Comparison of ENCODE assay signal across 8 cellular contexts in the genomic region with DNA sequence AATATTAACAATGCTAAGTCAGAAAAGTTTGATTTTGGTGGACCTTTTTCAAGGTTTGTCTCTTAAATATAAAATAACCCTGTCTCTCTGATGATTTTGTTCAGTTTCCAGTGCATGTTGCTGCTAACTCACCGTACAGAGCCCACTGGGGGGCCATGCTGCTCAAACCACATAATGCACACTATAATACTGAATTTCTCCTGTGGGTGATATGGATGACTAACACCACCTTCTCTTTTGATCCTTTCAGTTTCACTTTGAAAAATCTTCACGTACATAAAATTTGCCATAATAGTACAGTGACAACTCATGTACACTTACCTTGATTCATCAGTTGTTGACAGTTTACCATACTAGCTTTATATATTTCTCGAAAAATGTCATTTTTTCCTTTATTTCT.
DNase-seq lines count a peak whose midpoint lies in the region; ATAC-seq and TF ChIP-seq lines count a peak whose summit lies in the region.

No MANE protein-coding gene starts in this region.

- peaks cover 10% of the 10 kb centered on the region for H3K4me1 Mint-ChIP-seq in activated T-cell treated with anti-CD3 and anti-CD28 coated beads, Interleukin-2, amount 50 U/mL, for 4 hours (ENCODE audit: low read depth)
- H3K4me1 Mint-ChIP-seq in chondrocyte (ENCODE audit: low read depth) = peaks cover 3% of the 10 kb centered on the region

- no peak overlapping the region for H3K27ac Mint-ChIP-seq in chondrocyte (ENCODE audit: unreplicated experiment)

- no peaks in the 10 kb centered on the region for H3K27me3 ChIP-seq in SK-N-SH (ENCODE audit: insufficient read depth)
- H3K27me3 ChIP-seq in uterus = no peaks in the 10 kb centered on the region
- no peaks in the 10 kb centered on the region for H3K27me3 ChIP-seq in colonic mucosa

- POLR2A ChIA-PET in SK-N-SH (lab: Yijun Ruan, JAX) = no interaction called here

- no peak for TF ChIP-seq RAD21 in SK-N-SH (IDR thresholded peaks at IDR 0.05; ENCODE audit: low read length)

- H3K9me2 ChIP-seq in SK-N-SH = no peaks in the 10 kb centered on the region

- H3K9ac ChIP-seq in SK-N-SH (no peak overlapping the region), colonic mucosa (ENCODE audit: low read depth in 2 of 2, low read length in 2 of 2) (no peak overlapping the region)

- intact Hi-C loops in uterus (cut with DNase I; ENCODE audit: low total_unique reads) (no loop called here), colonic mucosa (cut with DNase I) (no loop called here)

- no peaks in the 10 kb centered on the region for H3K9me3 Mint-ChIP-seq in activated T-cell treated with anti-CD3 and anti-CD28 coated beads, Interleukin-2, amount 50 U/mL, for 4 hours
- no peaks in the 10 kb centered on the region for H3K9me3 Mint-ChIP-seq in chondrocyte (ENCODE audit: low read depth)

- 57% methylated on average over 3 of the region's 3 CpGs for WGBS in SK-N-SH (ENCODE audit: low lambda C conversion rate)

- H3K4me1 ChIP-seq in SK-N-SH (ENCODE audit: control insufficient read depth in 1 of 2, insufficient read depth in 2 of 2, low read depth in 1 of 2, low read length in 1 of 2) = no peaks in the 10 kb centered on the region
- no peaks in the 10 kb centered on the region for H3K4me1 ChIP-seq in uterus
- no peaks in the 10 kb centered on the region for H3K4me1 ChIP-seq in colonic mucosa

- peak overlapping the region; percentile 20 for H3K4me3 Mint-ChIP-seq in activated T-cell treated with anti-CD3 and anti-CD28 coated beads, Interleukin-2, amount 50 U/mL, for 4 hours
- no peak overlapping the region for H3K4me3 Mint-ChIP-seq in chondrocyte (ENCODE audit: unreplicated experiment)

- no peak for TF ChIP-seq POLR2A in uterus (IDR thresholded peaks at IDR 0.05)

- CTCF ChIA-PET in SK-N-SH (lab: Yijun Ruan, JAX) = no interaction called here

- H3K4me3 ChIP-seq in SK-N-SH (ENCODE audit: low read depth in 2 of 2, low read length in 1 of 2) (no peak overlapping the region), uterus (no peak overlapping the region), colonic mucosa (no peak overlapping the region)

- H3K36me3 Mint-ChIP-seq in activated T-cell treated with anti-CD3 and anti-CD28 coated beads, Interleukin-2, amount 50 U/mL, for 4 hours (ENCODE audit: insufficient read depth) = no peaks in the 10 kb centered on the region
- H3K36me3 Mint-ChIP-seq in chondrocyte (ENCODE audit: low read depth) = no peaks in the 10 kb centered on the region

- H3K27me3 Mint-ChIP-seq in activated T-cell treated with anti-CD3 and anti-CD28 coated beads, Interleukin-2, amount 50 U/mL, for 4 hours (ENCODE audit: low read depth) = no peaks in the 10 kb centered on the region
- H3K27me3 Mint-ChIP-seq in chondrocyte (ENCODE audit: low read depth) = peaks cover 4% of the 10 kb centered on the region

- ATAC-seq in SK-N-SH treated with all-trans-retinoic acid at 6 μM for 48 hours (no peak), HG03175 (IDR thresholded peaks at IDR 0.05; ENCODE audit: unreplicated experiment) (peak; percentile 75)
- peak; percentile 97 to 99 for ATAC-seq in activated T-cell treated with anti-CD3 and anti-CD28 coated beads, Interleukin-2, amount 50 U/mL, for 4 hours

- TF ChIP-seq CTCF in SK-N-SH (IDR thresholded peaks at IDR 0.05) (no peak), chondrocyte (IDR thresholded peaks at IDR 0.05) (no peak), uterus (IDR thresholded peaks at IDR 0.05) (no peak), colonic mucosa (IDR thresholded peaks at IDR 0.05) (no peak)

- peak overlapping the region; percentile 33; the same call in 1 of the 2 replicates for H2AFZ ChIP-seq in SK-N-SH (ENCODE audit: low read depth)

- H3K4me2 ChIP-seq in SK-N-SH = 0 out of 2 replicates have a peak overlapping the region, but pooled peaks have one; percentile 23

- no peaks in the 10 kb centered on the region for H4K20me1 ChIP-seq in SK-N-SH (ENCODE audit: insufficient read depth)

- H3K36me3 ChIP-seq in SK-N-SH (replicated peaks in 1 of 2; ENCODE audit: control insufficient read depth in 1 of 2, insufficient read depth in 2 of 2, low read length in 1 of 2) (no peaks in the 10 kb centered on the region), uterus (no peaks in the 10 kb centered on the region), colonic mucosa (no peaks in the 10 kb centered on the region)

- TF ChIP-seq EP300 in SK-N-SH (IDR thresholded peaks at IDR 0.05; ENCODE audit: borderline replicate concordance in 1 of 2, low read depth in 1 of 2, low read length in 1 of 2) = no peak

- H3K9me3 ChIP-seq in SK-N-SH = no peaks in the 10 kb centered on the region
- H3K9me3 ChIP-seq in uterus = no peaks in the 10 kb centered on the region
- H3K9me3 ChIP-seq in colonic mucosa = no peaks in the 10 kb centered on the region

- no peak for DNase-seq in SK-N-SH
- DNase-seq in activated T-cell treated with anti-CD3 and anti-CD28 coated beads, Interleukin-2, amount 50 U/mL, for 4 hours = no peak
- peak in 2 of 3 donors; percentile 3 to 6 for DNase-seq in stimulated activated CD4-positive, alpha-beta T cell treated with anti-CD3 and anti-CD28 coated beads, TNF-alpha, amount 100 ng/mL, for 48 hours (ENCODE audit: low read depth in 3 of 3)
- DNase-seq in chondrocyte (ENCODE audit: low spot score) = no peak
- DNase-seq in uterus = no peak
- DNase-seq in colonic mucosa = no peak

- no peaks in the 10 kb centered on the region for H3F3A ChIP-seq in SK-N-SH (replicated peaks; ENCODE audit: insufficient read depth)

- no peak overlapping the region for H3K27ac ChIP-seq in SK-N-SH (ENCODE audit: low read depth in 2 of 2, low read length in 1 of 2)
- no peak overlapping the region for H3K27ac ChIP-seq in uterus
- H3K27ac ChIP-seq in colonic mucosa = no peak overlapping the region

- H3K79me2 ChIP-seq in SK-N-SH (ENCODE audit: insufficient read depth) = no peaks in the 10 kb centered on the region

TF ChIP-seq in SK-N-SH, 30 proteins besides CTCF, POLR2A, EP300 and RAD21 (continues in another document):
- TF ChIP-seq NRF1 (IDR thresholded peaks at IDR 0.05; ENCODE audit: low read depth, low read length) = no peak
- TF ChIP-seq YY1 (IDR thresholded peaks at IDR 0.05; ENCODE audit: low read depth) = no peak
- TF ChIP-seq, protein P1, sequence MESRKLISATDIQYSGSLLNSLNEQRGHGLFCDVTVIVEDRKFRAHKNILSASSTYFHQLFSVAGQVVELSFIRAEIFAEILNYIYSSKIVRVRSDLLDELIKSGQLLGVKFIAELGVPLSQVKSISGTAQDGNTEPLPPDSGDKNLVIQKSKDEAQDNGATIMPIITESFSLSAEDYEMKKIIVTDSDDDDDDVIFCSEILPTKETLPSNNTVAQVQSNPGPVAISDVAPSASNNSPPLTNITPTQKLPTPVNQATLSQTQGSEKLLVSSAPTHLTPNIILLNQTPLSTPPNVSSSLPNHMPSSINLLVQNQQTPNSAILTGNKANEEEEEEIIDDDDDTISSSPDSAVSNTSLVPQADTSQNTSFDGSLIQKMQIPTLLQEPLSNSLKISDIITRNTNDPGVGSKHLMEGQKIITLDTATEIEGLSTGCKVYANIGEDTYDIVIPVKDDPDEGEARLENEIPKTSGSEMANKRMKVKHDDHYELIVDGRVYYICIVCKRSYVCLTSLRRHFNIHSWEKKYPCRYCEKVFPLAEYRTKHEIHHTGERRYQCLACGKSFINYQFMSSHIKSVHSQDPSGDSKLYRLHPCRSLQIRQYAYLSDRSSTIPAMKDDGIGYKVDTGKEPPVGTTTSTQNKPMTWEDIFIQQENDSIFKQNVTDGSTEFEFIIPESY (IDR thresholded peaks at IDR 0.05; ENCODE audit: borderline replicate concordance, low read depth) = no peak
- TF ChIP-seq GATA2 (CRISPR knock-in tag; IDR thresholded peaks at IDR 0.05) = no peak
- TF ChIP-seq, protein P2, sequence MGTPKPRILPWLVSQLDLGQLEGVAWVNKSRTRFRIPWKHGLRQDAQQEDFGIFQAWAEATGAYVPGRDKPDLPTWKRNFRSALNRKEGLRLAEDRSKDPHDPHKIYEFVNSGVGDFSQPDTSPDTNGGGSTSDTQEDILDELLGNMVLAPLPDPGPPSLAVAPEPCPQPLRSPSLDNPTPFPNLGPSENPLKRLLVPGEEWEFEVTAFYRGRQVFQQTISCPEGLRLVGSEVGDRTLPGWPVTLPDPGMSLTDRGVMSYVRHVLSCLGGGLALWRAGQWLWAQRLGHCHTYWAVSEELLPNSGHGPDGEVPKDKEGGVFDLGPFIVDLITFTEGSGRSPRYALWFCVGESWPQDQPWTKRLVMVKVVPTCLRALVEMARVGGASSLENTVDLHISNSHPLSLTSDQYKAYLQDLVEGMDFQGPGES (IDR thresholded peaks at IDR 0.05; ENCODE audit: low read depth, low read length) = no peak

TF ChIP-seq in SK-N-SH treated with all-trans-retinoic acid at 6 μM for 48 hours, 23 proteins besides CTCF, POLR2A, EP300 and RAD21 (continues in another document):
- TF ChIP-seq TCF4 (CRISPR knock-in tag; IDR thresholded peaks at IDR 0.05; ENCODE audit: borderline replicate concordance) (no peak), GLIS3 (CRISPR knock-in tag; IDR thresholded peaks at IDR 0.05) (no peak), PPARA (CRISPR knock-in tag; IDR thresholded peaks at IDR 0.05; ENCODE audit: borderline replicate concordance) (no peak), ISL1 (CRISPR knock-in tag; IDR thresholded peaks at IDR 0.05) (no peak), ZFP3 (CRISPR knock-in tag; IDR thresholded peaks at IDR 0.05) (no peak), TOX (CRISPR knock-in tag; IDR thresholded peaks at IDR 0.05; ENCODE audit: borderline replicate concordance) (no peak)
- TF ChIP-seq, protein P3, sequence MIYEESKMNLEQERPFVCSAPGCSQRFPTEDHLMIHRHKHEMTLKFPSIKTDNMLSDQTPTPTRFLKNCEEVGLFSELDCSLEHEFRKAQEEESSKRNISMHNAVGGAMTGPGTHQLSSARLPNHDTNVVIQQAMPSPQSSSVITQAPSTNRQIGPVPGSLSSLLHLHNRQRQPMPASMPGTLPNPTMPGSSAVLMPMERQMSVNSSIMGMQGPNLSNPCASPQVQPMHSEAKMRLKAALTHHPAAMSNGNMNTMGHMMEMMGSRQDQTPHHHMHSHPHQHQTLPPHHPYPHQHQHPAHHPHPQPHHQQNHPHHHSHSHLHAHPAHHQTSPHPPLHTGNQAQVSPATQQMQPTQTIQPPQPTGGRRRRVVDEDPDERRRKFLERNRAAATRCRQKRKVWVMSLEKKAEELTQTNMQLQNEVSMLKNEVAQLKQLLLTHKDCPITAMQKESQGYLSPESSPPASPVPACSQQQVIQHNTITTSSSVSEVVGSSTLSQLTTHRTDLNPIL (CRISPR knock-in tag; IDR thresholded peaks at IDR 0.05; ENCODE audit: low read depth) = no peak

Comparison
In these comparisons a context has a peak if more than half of its experiments do, and no peak if none do; other contexts are left out.
1. DNase-seq: peak in stimulated activated CD4-positive, alpha-beta T cell treated with anti-CD3 and anti-CD28 coated beads, TNF-alpha, amount 100 ng/mL, for 48 hours (2 of 3); none in SK-N-SH (single experiment), activated T-cell treated with anti-CD3 and anti-CD28 coated beads, Interleukin-2, amount 50 U/mL, for 4 hours (single experiment), chondrocyte (single experiment), uterus (0 of 2) and colonic mucosa (single experiment).